In genomic region chr19:47231215-47232054, GRCh38 we compare ENCODE assay signal across 1 cellular context.
TF ChIP-seq lines count a peak whose summit lies in the region.

No MANE protein-coding gene starts in this region.

TF ChIP-seq in WTC11, 78 proteins besides CTCF, POLR2A, EP300 and RAD21 (continued from another document):
- TF ChIP-seq IRF1 (CRISPR knock-in tag; IDR thresholded peaks at IDR 0.05) (no peak), GTF2I (CRISPR knock-in tag; conservative IDR thresholded peaks at IDR 0.05) (no peak), E2F1 (CRISPR knock-in tag; IDR thresholded peaks at IDR 0.05) (no peak), FOXP4 (CRISPR knock-in tag; IDR thresholded peaks at IDR 0.05) (no peak), ZNF425 (CRISPR knock-in tag; conservative IDR thresholded peaks at IDR 0.05) (no peak), ZBTB21 (CRISPR knock-in tag; IDR thresholded peaks at IDR 0.05; ENCODE audit: borderline replicate concordance) (no peak), ESRRA (CRISPR knock-in tag; IDR thresholded peaks at IDR 0.05; ENCODE audit: borderline replicate concordance) (no peak), E2F5 (CRISPR knock-in tag; IDR thresholded peaks at IDR 0.05) (no peak), CREM (CRISPR knock-in tag; IDR thresholded peaks at IDR 0.05) (no peak), ZNF317 (CRISPR knock-in tag; IDR thresholded peaks at IDR 0.05; ENCODE audit: borderline replicate concordance, low read depth) (no peak), RELA (CRISPR knock-in tag; IDR thresholded peaks at IDR 0.05; ENCODE audit: borderline replicate concordance) (no peak), ARID4B (CRISPR knock-in tag; IDR thresholded peaks at IDR 0.05; ENCODE audit: borderline replicate concordance) (0 out of 2 replicates have a peak, but pooled peaks have one; percentile 29), ZNF219 (CRISPR knock-in tag; IDR thresholded peaks at IDR 0.05; ENCODE audit: borderline replicate concordance) (no peak), IRF2 (CRISPR knock-in tag; IDR thresholded peaks at IDR 0.05; ENCODE audit: borderline replicate concordance, low read depth) (no peak), ZMAT4 (CRISPR knock-in tag; IDR thresholded peaks at IDR 0.05) (no peak), ZBTB43 (CRISPR knock-in tag; IDR thresholded peaks at IDR 0.05) (peak; percentile 93), ATF2 (CRISPR knock-in tag; IDR thresholded peaks at IDR 0.05; ENCODE audit: borderline replicate concordance, low read depth) (no peak), TEAD1 (CRISPR knock-in tag; IDR thresholded peaks at IDR 0.05) (no peak), FOXK1 (CRISPR knock-in tag; IDR thresholded peaks at IDR 0.05) (peak; percentile 65; the same call in 1 of the 2 replicates), SP1 (CRISPR knock-in tag; conservative IDR thresholded peaks at IDR 0.05) (peak; percentile 88), ZNF138 (CRISPR knock-in tag; conservative IDR thresholded peaks at IDR 0.05) (no peak), ZSCAN18 (CRISPR knock-in tag; IDR thresholded peaks at IDR 0.05) (no peak), NFE2L1 (CRISPR knock-in tag; IDR thresholded peaks at IDR 0.05) (peak; percentile 50; the same call in 1 of the 2 replicates), SMAD4 (CRISPR knock-in tag; IDR thresholded peaks at IDR 0.05) (no peak), ZNF232 (CRISPR knock-in tag; IDR thresholded peaks at IDR 0.05) (peak; percentile 48; the same call in 1 of the 2 replicates), KAT7 (CRISPR knock-in tag; IDR thresholded peaks at IDR 0.05; ENCODE audit: borderline replicate concordance) (no peak), PREB (CRISPR knock-in tag; IDR thresholded peaks at IDR 0.05; ENCODE audit: borderline replicate concordance) (no peak), GRHL2 (CRISPR knock-in tag; IDR thresholded peaks at IDR 0.05; ENCODE audit: insufficient replicate concordance, severe bottlenecking) (no peak), AFF4 (CRISPR knock-in tag; IDR thresholded peaks at IDR 0.05; ENCODE audit: borderline replicate concordance) (no peak)
